38 cellular contexts compared by ENCODE assay signal in the genomic region with DNA sequence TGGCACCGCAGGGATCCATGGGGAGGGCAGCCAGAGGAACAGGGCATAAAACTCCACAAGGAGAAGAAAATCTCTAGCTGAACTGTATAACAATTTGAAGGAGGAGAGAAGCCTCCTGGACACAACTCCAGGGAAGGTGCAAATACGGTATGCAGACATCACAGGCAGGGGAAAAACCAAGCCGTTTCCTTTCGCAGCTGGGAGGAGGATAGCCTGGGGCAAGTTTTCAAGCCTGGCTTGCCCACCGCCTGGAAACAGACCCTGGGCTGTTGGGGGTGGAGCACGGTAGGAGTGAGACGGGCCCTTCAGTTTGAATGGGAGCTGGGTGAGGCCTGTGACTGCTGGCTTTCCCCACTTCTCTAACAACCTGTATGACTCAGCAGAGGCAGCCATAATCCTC.
"Had no signal": no experiment of that assay in that cellular context is flagged by ENCODE, and none has a peak within 500 bp of the region (broad histone marks: within the 10 kb centered on the region; RNA-seq: fewer than 3 reads in every experiment).

No MANE protein-coding gene starts in this region.

- H3K36me3 ChIP-seq: adrenal gland, cardiac muscle cell had no signal

- H3K4me3 Mint-ChIP-seq: activated CD4-positive, alpha-beta memory T cell treated with anti-CD3 and anti-CD28 coated beads, Interleukin-2, amount 10 ng/mL, durations not matched to agents 7 days and 5 days; activated CD4-positive, alpha-beta T cell treated with anti-CD3 and anti-CD28 coated beads for 36 hours; activated CD4-positive, alpha-beta T cell treated with anti-CD3 and anti-CD28 coated beads, Interleukin-2, amount 10 ng/mL, durations not matched to agents 7 days and 5 days; activated CD8-positive, alpha-beta memory T cell treated with anti-CD3 and anti-CD28 coated beads, Interleukin-2, amount 10 ng/mL, durations not matched to agents 7 days and 5 days; activated CD8-positive, alpha-beta T cell treated with anti-CD3 and anti-CD28 coated beads, Interleukin-2, amount 10 ng/mL, durations not matched to agents 7 days and 5 days; activated naive CD4-positive, alpha-beta T cell treated with anti-CD3 and anti-CD28 coated beads for 36 hours; activated naive CD8-positive, alpha-beta T cell treated with anti-CD3 and anti-CD28 coated beads for 36 hours; activated T-cell treated with anti-CD3 and anti-CD28 coated beads, Interleukin-2, amount 50 U/mL, for 24 hours; brain; central memory CD8-positive, alpha-beta T cell; T-helper 1 cell treated with Interleukin-12 subunit alpha and Interleukin-12 subunit beta and Interleukin-4 antibody, amounts not matched to agents 30 μg/mL and 1 μg/mL, for 36 hours; T-helper 2 cell treated with Interferon-gamma antibody and Interleukin-4, amounts not matched to agents 5 μg/mL and 100 μg/mL, for 36 hours had no signal

- H3K27me3 ChIP-seq: cardiac muscle cell had no signal

- DNase-seq: activated CD4-positive, alpha-beta memory T cell treated with anti-CD3 and anti-CD28 coated beads, Interleukin-2, amount 10 ng/mL, durations not matched to agents 7 days and 5 days; activated CD4-positive, alpha-beta T cell treated with anti-CD3 and anti-CD28 coated beads for 1 hour; activated CD4-positive, alpha-beta T cell treated with anti-CD3 and anti-CD28 coated beads for 36 hours; activated CD4-positive, alpha-beta T cell treated with anti-CD3 and anti-CD28 coated beads for 48 hours; activated CD4-positive, alpha-beta T cell treated with anti-CD3 and anti-CD28 coated beads, Interleukin-2, amount 10 ng/mL, durations not matched to agents 7 days and 5 days; activated CD4-positive, alpha-beta T cell treated with anti-CD3 and anti-CD28 coated beads, Interleukin-2, amount 50 U/mL, for 48 hours; activated CD4-positive, CD25-positive, alpha-beta regulatory T cell; activated CD8-positive, alpha-beta memory T cell treated with anti-CD3 and anti-CD28 coated beads for 24 hours; activated CD8-positive, alpha-beta memory T cell treated with anti-CD3 and anti-CD28 coated beads, Interleukin-2, amount 10 ng/mL, durations not matched to agents 7 days and 5 days; activated CD8-positive, alpha-beta memory T cell treated with anti-CD3 and anti-CD28 coated beads, Interleukin-2, amount 50 U/mL, for 48 hours; activated CD8-positive, alpha-beta T cell treated with anti-CD3 and anti-CD28 coated beads, Interleukin-2, amount 10 ng/mL, durations not matched to agents 7 days and 5 days; activated effector memory CD4-positive, alpha-beta T cell treated with Interleukin-2 at 50 U/mL for 16 hours; activated gamma-delta T cell treated with Interleukin-2 at 50 U/mL for 16 hours; activated naive CD4-positive, alpha-beta T cell; activated naive CD4-positive, alpha-beta T cell treated with anti-CD3 and anti-CD28 coated beads for 36 hours; activated naive CD4-positive, alpha-beta T cell treated with anti-CD3 and anti-CD28 coated beads, Interleukin-2, amount 50 U/mL, for 16 hours; activated naive CD8-positive, alpha-beta T cell treated with anti-CD3 and anti-CD28 coated beads for 36 hours; activated T-cell treated with anti-CD3 and anti-CD28 coated beads, Interleukin-2, amount 50 U/mL, for 24 hours; activated T-cell treated with anti-CD3 and anti-CD28 coated beads, Interleukin-2, amount 50 U/mL, for 48 hours; adrenal gland; amniotic stem cell; aorta; caudate nucleus; cerebellar nuclear complex; T-helper 1 cell; T-helper 2 cell; T-helper 9 cell had no signal

- ATAC-seq: activated CD4-positive, alpha-beta T cell treated with anti-CD3 and anti-CD28 coated beads for 36 hours; activated CD4-positive, CD25-positive, alpha-beta regulatory T cell treated with anti-CD3 and anti-CD28 coated beads, Interleukin-2, amount 50 U/mL, for 24 hours; activated CD8-positive, alpha-beta memory T cell treated with anti-CD3 and anti-CD28 coated beads, Interleukin-2, amount 10 ng/mL, durations not matched to agents 7 days and 5 days; activated CD8-positive, alpha-beta T cell treated with anti-CD3 and anti-CD28 coated beads, Interleukin-2, amount 10 ng/mL, durations not matched to agents 7 days and 5 days; activated naive CD4-positive, alpha-beta T cell treated with anti-CD3 and anti-CD28 coated beads, Interleukin-2, amount 50 U/mL, for 72 hours had no signal

- H3K4me3 ChIP-seq: adrenal gland, cardiac muscle cell had no signal

- FAIRE-seq: bronchial epithelial cell, TTC549 had no signal

- H3K36me3 Mint-ChIP-seq: activated CD8-positive, alpha-beta memory T cell treated with anti-CD3 and anti-CD28 coated beads, Interleukin-2, amount 10 ng/mL, durations not matched to agents 7 days and 5 days; activated naive CD4-positive, alpha-beta T cell treated with anti-CD3 and anti-CD28 coated beads, Interleukin-2, amount 50 U/mL, for 72 hours; activated naive CD8-positive, alpha-beta T cell treated with anti-CD3 and anti-CD28 coated beads for 36 hours; brain had no signal

- H3K27ac Mint-ChIP-seq: activated CD4-positive, alpha-beta memory T cell treated with anti-CD3 and anti-CD28 coated beads, Interleukin-2, amount 10 ng/mL, durations not matched to agents 7 days and 5 days; activated CD4-positive, alpha-beta T cell treated with anti-CD3 and anti-CD28 coated beads for 36 hours; activated CD4-positive, alpha-beta T cell treated with anti-CD3 and anti-CD28 coated beads, Interleukin-2, amount 10 ng/mL, durations not matched to agents 7 days and 5 days; activated CD8-positive, alpha-beta memory T cell treated with anti-CD3 and anti-CD28 coated beads, Interleukin-2, amount 10 ng/mL, durations not matched to agents 7 days and 5 days; activated CD8-positive, alpha-beta T cell treated with anti-CD3 and anti-CD28 coated beads, Interleukin-2, amount 10 ng/mL, durations not matched to agents 7 days and 5 days; activated naive CD4-positive, alpha-beta T cell treated with anti-CD3 and anti-CD28 coated beads for 36 hours; activated naive CD4-positive, alpha-beta T cell treated with anti-CD3 and anti-CD28 coated beads, Interleukin-2, amount 50 U/mL, for 72 hours; activated naive CD8-positive, alpha-beta T cell treated with anti-CD3 and anti-CD28 coated beads for 36 hours; activated T-cell treated with anti-CD3 and anti-CD28 coated beads, Interleukin-2, amount 50 U/mL, for 24 hours; activated T-helper 2 cell treated with anti-CD3 and anti-CD28 coated beads, Interferon-gamma antibody, Interleukin-2, Interleukin-4, amounts not matched to agents 10 μg/mL and 5 μg/mL and 100 μg/mL, durations not matched to agents 14 hours and 24 hours and 36 hours; brain; T-helper 1 cell treated with Interleukin-12 subunit alpha and Interleukin-12 subunit beta and Interleukin-4 antibody, amounts not matched to agents 30 μg/mL and 1 μg/mL, for 36 hours; T-helper 2 cell treated with Interferon-gamma antibody and Interleukin-4, amounts not matched to agents 5 μg/mL and 100 μg/mL, for 36 hours had no signal

- H3K4me1 ChIP-seq: adrenal gland had no signal

- H3K4me1 Mint-ChIP-seq: activated CD4-positive, alpha-beta memory T cell treated with anti-CD3 and anti-CD28 coated beads, Interleukin-2, amount 10 ng/mL, durations not matched to agents 7 days and 5 days; activated CD4-positive, alpha-beta T cell treated with anti-CD3 and anti-CD28 coated beads for 36 hours; activated CD4-positive, alpha-beta T cell treated with anti-CD3 and anti-CD28 coated beads, Interleukin-2, amount 10 ng/mL, durations not matched to agents 7 days and 5 days; activated CD8-positive, alpha-beta memory T cell treated with anti-CD3 and anti-CD28 coated beads, Interleukin-2, amount 10 ng/mL, durations not matched to agents 7 days and 5 days; activated naive CD8-positive, alpha-beta T cell treated with anti-CD3 and anti-CD28 coated beads for 36 hours; brain; central memory CD8-positive, alpha-beta T cell had no signal

- H3K27me3 Mint-ChIP-seq: activated CD4-positive, alpha-beta memory T cell treated with anti-CD3 and anti-CD28 coated beads, Interleukin-2, amount 10 ng/mL, durations not matched to agents 7 days and 5 days; activated CD4-positive, alpha-beta T cell treated with anti-CD3 and anti-CD28 coated beads for 36 hours; activated CD4-positive, alpha-beta T cell treated with anti-CD3 and anti-CD28 coated beads, Interleukin-2, amount 10 ng/mL, durations not matched to agents 7 days and 5 days; activated CD8-positive, alpha-beta memory T cell treated with anti-CD3 and anti-CD28 coated beads, Interleukin-2, amount 10 ng/mL, durations not matched to agents 7 days and 5 days; activated naive CD8-positive, alpha-beta T cell treated with anti-CD3 and anti-CD28 coated beads for 36 hours; brain had no signal

- H3K9me3 ChIP-seq: adrenal gland had no signal

- H3K27ac ChIP-seq: adrenal gland, cardiac muscle cell, VCaP had no signal

- H3K9me3 Mint-ChIP-seq: activated naive CD4-positive, alpha-beta T cell treated with anti-CD3 and anti-CD28 coated beads for 36 hours; activated naive CD4-positive, alpha-beta T cell treated with anti-CD3 and anti-CD28 coated beads, Interleukin-2, amount 50 U/mL, for 72 hours; activated naive CD8-positive, alpha-beta T cell treated with anti-CD3 and anti-CD28 coated beads for 36 hours; activated T-cell treated with anti-CD3 and anti-CD28 coated beads, Interleukin-2, amount 50 U/mL, for 24 hours; central memory CD8-positive, alpha-beta T cell had no signal
